ENCODE assay signal across 26 cellular contexts in genomic region chr14:24321212-24321975, GRCh38.
"Had no signal": no experiment of that assay in that cellular context is flagged by ENCODE, and none has a peak within 500 bp of the region (broad histone marks: within the 10 kb centered on the region; RNA-seq: fewer than 3 reads in every experiment).

No MANE protein-coding gene starts in this region.

- H3K9me3 ChIP-seq: left ventricle myocardium inferior, neutrophil, ovary, prostate gland, spleen, testis, uterus had no signal

- H3K79me2 ChIP-seq: hepatocyte had no signal

- H3K27me3 ChIP-seq: neutrophil, ovary, spleen, testis, uterus had no signal

- H3K27ac ChIP-seq: hepatocyte, left ventricle myocardium inferior, ovary, prostate gland, spleen, testis, uterus, VCaP had no signal

- ATAC-seq: activated CD8-positive, alpha-beta memory T cell treated with anti-CD3 and anti-CD28 coated beads, Interleukin-2, amount 10 ng/mL, durations not matched to agents 7 days and 5 days; activated CD8-positive, alpha-beta T cell treated with anti-CD3 and anti-CD28 coated beads for 36 hours; activated naive CD4-positive, alpha-beta T cell treated with anti-CD3 and anti-CD28 coated beads, Interleukin-2, amount 50 U/mL, for 72 hours; esophagus mucosa; natural killer cell treated with Interleukin-12 subunit alpha and Interleukin-12 subunit beta and Interleukin-15 and Interleukin-18, amount 100 ng/mL, for 72 hours had no signal

- DNase-seq: activated CD4-positive, alpha-beta T cell treated with anti-CD3 and anti-CD28 coated beads, Interleukin-2, amount 10 ng/mL, durations not matched to agents 7 days and 5 days; activated CD4-positive, CD25-positive, alpha-beta regulatory T cell treated with anti-CD3 and anti-CD28 coated beads, Interleukin-2, amount 50 U/mL, for 72 hours; activated CD8-positive, alpha-beta memory T cell treated with anti-CD3 and anti-CD28 coated beads, Interleukin-2, amount 10 ng/mL, durations not matched to agents 7 days and 5 days; activated CD8-positive, alpha-beta T cell treated with anti-CD3 and anti-CD28 coated beads for 36 hours; activated T-cell treated with anti-CD3 and anti-CD28 coated beads for 4 hours; dermis blood vessel endothelial cell; effector CD8-positive, alpha-beta T cell; foreskin melanocyte; glutamatergic neuron; left ventricle myocardium inferior; mammary epithelial cell; midbrain; ovary; spleen; stimulated activated CD4-positive, alpha-beta T cell treated with anti-CD3 and anti-CD28 coated beads, Interleukin-4, amount 100 ng/mL, for 1 hour; stimulated activated naive CD4-positive, alpha-beta T cell; testis; trophoblast cell; uterus had no signal

- H2AFZ ChIP-seq: hepatocyte had no signal

- H3K4me3 ChIP-seq: hepatocyte, left ventricle myocardium inferior, ovary, prostate gland, spleen, testis, uterus had no signal

- H3K36me3 ChIP-seq: ovary, prostate gland, uterus had no signal

- H3K4me1 ChIP-seq: prostate gland had no signal

- H3K4me2 ChIP-seq: hepatocyte had no signal
